Comparison of ENCODE assay signal across 18 cellular contexts in genomic region chr2:44455877-44456276, GRCh38.
"Had no signal": no experiment of that assay in that cellular context is flagged by ENCODE, and none has a peak within 500 bp of the region (broad histone marks: within the 10 kb centered on the region; RNA-seq: fewer than 3 reads in every experiment).

No MANE protein-coding gene starts in this region.

- DNase-seq: colonic mucosa; cortex of kidney; effector memory CD4-positive, alpha-beta T cell; foreskin keratinocyte; heart right ventricle; hippocampal formation; left cardiac atrium; left ventricle myocardium inferior; lower lobe of right lung; mesenchymal stem cell; mucosa of descending colon; naive B cell; naive thymus-derived CD8-positive, alpha-beta T cell had no signal

- H3K9me3 ChIP-seq: colonic mucosa, esophagus muscularis mucosa, gastroesophageal sphincter, heart right ventricle, left ventricle myocardium inferior, lower lobe of right lung, mucosa of descending colon had no signal

- H3K27me3 ChIP-seq: colonic mucosa, esophagus muscularis mucosa, foreskin keratinocyte, gastroesophageal sphincter, heart right ventricle had no signal

- H3K36me3 ChIP-seq: colonic mucosa, esophagus muscularis mucosa, gastroesophageal sphincter, heart right ventricle, left ventricle myocardium inferior, lower lobe of right lung had no signal

- FAIRE-seq: endothelial cell of umbilical vein, frontal cortex, keratinocyte had no signal

- H3K4me1 ChIP-seq: colonic mucosa, esophagus muscularis mucosa, foreskin keratinocyte, gastroesophageal sphincter, left ventricle myocardium inferior, lower lobe of right lung had no signal

- H3K4me3 ChIP-seq: colonic mucosa, esophagus muscularis mucosa, gastroesophageal sphincter, heart right ventricle, left ventricle myocardium inferior, lower lobe of right lung, mucosa of descending colon had no signal

- ATAC-seq: foreskin keratinocyte; gastroesophageal sphincter; heart right ventricle; left cardiac atrium; lower lobe of right lung; mucosa of descending colon; naive thymus-derived CD8-positive, alpha-beta T cell had no signal

- H3K27ac ChIP-seq: colonic mucosa, esophagus muscularis mucosa, foreskin keratinocyte, gastroesophageal sphincter, heart right ventricle, left ventricle myocardium inferior, lower lobe of right lung had no signal
